ENCODE assay signal across 8 cellular contexts in genomic region chr7:25391295-25391861, GRCh38.
DNase-seq lines count a peak whose midpoint lies in the region; ATAC-seq, FAIRE-seq and TF ChIP-seq lines count a peak whose summit lies in the region.

No MANE protein-coding gene starts in this region.

- H3K4me3 ChIP-seq in LNCaP clone FGC (ENCODE audit: low read depth, low read length) = no peak overlapping the region
- no peak overlapping the region for H3K4me3 ChIP-seq in bronchial epithelial cell (ENCODE audit: low read depth, low read length)

- peaks cover 59% of the 10 kb centered on the region for H3K4me1 Mint-ChIP-seq in nephron progenitor cell

- H3K27me3 Mint-ChIP-seq in nephron progenitor cell (ENCODE audit: low read depth, poor library complexity) = peaks cover 10% of the 10 kb centered on the region

- H3K4me3 Mint-ChIP-seq in nephron progenitor cell = peak overlapping the region; percentile 27

- no peak for FAIRE-seq in bronchial epithelial cell (lab: Jason Lieb, UNC)

- no peaks in the 10 kb centered on the region for H3K27me3 ChIP-seq in bronchial epithelial cell (ENCODE audit: control insufficient read depth, insufficient read depth, low read length)

- DNase-seq in DMS114 treated with DMSO at 0.1 percent for 48 hours (lab: John Stamatoyannopoulos, UW; ENCODE audit: unreplicated experiment) (peak; percentile 12), LNCaP clone FGC (ENCODE audit: low read depth) (no peak), bronchial epithelial cell (ENCODE audit: low read depth) (peak; percentile 20), nephron progenitor cell (no peak), germinal center (ENCODE audit: low spot score) (no peak)
- no peak for DNase-seq in activated CD4-positive, CD25-positive, alpha-beta regulatory T cell (lab: John Stamatoyannopoulos, UW)

- peak overlapping the region; percentile 70 for H3K27ac Mint-ChIP-seq in nephron progenitor cell

- no peaks in the 10 kb centered on the region for H3K36me3 Mint-ChIP-seq in nephron progenitor cell (ENCODE audit: low read depth)

- H3K9me3 Mint-ChIP-seq in nephron progenitor cell = no peaks in the 10 kb centered on the region

- peak; percentile 53 for TF ChIP-seq CTCF in LNCaP clone FGC (IDR thresholded peaks at IDR 0.05; ENCODE audit: control insufficient read depth, extremely low read depth, insufficient read depth)
- TF ChIP-seq CTCF in bronchial epithelial cell (IDR thresholded peaks at IDR 0.05; ENCODE audit: insufficient read depth, low read length, severe bottlenecking) = no peak
- peak; percentile 54 for TF ChIP-seq CTCF in nephron progenitor cell (IDR thresholded peaks at IDR 0.05)

- ATAC-seq in GM21390 (IDR thresholded peaks at IDR 0.05; ENCODE audit: unreplicated experiment) (no peak), GM18873 (IDR thresholded peaks at IDR 0.05; ENCODE audit: low FRiP score, unreplicated experiment) (no peak)

- H3K36me3 ChIP-seq in bronchial epithelial cell (ENCODE audit: control insufficient read depth, insufficient read depth, low read length) = no peaks in the 10 kb centered on the region

Comparison
In these comparisons a context has a peak if more than half of its experiments do, and no peak if none do; other contexts are left out.
1. DNase-seq: peak in DMS114 treated with DMSO at 0.1 percent for 48 hours (single experiment) and bronchial epithelial cell (single experiment); none in LNCaP clone FGC (single experiment), nephron progenitor cell (single experiment), germinal center (single experiment) and activated CD4-positive, CD25-positive, alpha-beta regulatory T cell (0 of 4).